In genomic region chr9:131298816-131299215, GRCh38 we compare ENCODE assay signal across 16 cellular contexts. TPM values are rescaled to one million over a fixed set of nuclear protein-coding genes. Genes with fewer than 3 reads are reported as not detected.
DNase-seq lines count a peak whose midpoint lies in the region; ATAC-seq and TF ChIP-seq lines count a peak whose summit lies in the region.
"Had no signal": no experiment of that assay in that cellular context is flagged by ENCODE, and none has a peak within 500 bp of the region (broad histone marks: within the 10 kb centered on the region; RNA-seq: fewer than 3 reads in every experiment).

No MANE protein-coding gene starts in this region.

- no peak overlapping the region for H3K14ac ChIP-seq in neuronal stem cell (ENCODE audit: low read length)

- H3K27me3 ChIP-seq in heart right ventricle, result no peaks in the 10 kb centered on the region
- H3K27me3 ChIP-seq in endodermal cell (ENCODE audit: control insufficient read depth, insufficient read depth, low read length, poor library complexity, severe bottlenecking), result no peaks in the 10 kb centered on the region
- H3K27me3 ChIP-seq in neuronal stem cell (ENCODE audit: control insufficient read depth in 3 of 3, insufficient read depth in 3 of 3, low read depth in 1 of 3, low read length in 3 of 3), result no peaks in the 10 kb centered on the region
- H3K27me3 ChIP-seq in thyroid gland, result no peaks in the 10 kb centered on the region

- no peak overlapping the region for H2AFZ ChIP-seq in neuronal stem cell (ENCODE audit: low read length)

- H3K36me3 ChIP-seq in heart right ventricle (peaks cover 0 to 17% (median 0%) of the 10 kb centered on the region in 9 donors), endodermal cell (ENCODE audit: control insufficient read depth, insufficient read depth, low read length) (no peaks in the 10 kb centered on the region), neuronal stem cell (replicated peaks in 1 of 2; ENCODE audit: control insufficient read depth in 2 of 2, insufficient read depth in 2 of 2, low read length in 2 of 2) (no peaks in the 10 kb centered on the region), thyroid gland (no peaks in the 10 kb centered on the region)

- no peak overlapping the region for H2BK120ac ChIP-seq in neuronal stem cell (ENCODE audit: low read depth, low read length)

- H3K79me1 ChIP-seq in neuronal stem cell (ENCODE audit: low read depth, low read length), result no peaks in the 10 kb centered on the region

- H2BK15ac ChIP-seq in neuronal stem cell (ENCODE audit: low read length), result no peak overlapping the region

- 84 to 91% methylated on average over 12 of the region's 12 CpGs for WGBS in heart right ventricle, 2 donors
- 94 to 100% methylated on average over 7 to 12 of the region's 12 CpGs for WGBS in endodermal cell (ENCODE audit: insufficient coverage in 1 of 2, insufficient read length in 1 of 2), 2 experiments
- WGBS in neuronal stem cell (ENCODE audit: extremely low coverage in 2 of 2, insufficient read length in 2 of 2, insufficient replicate concordance in 1 of 2), 2 donors, result no CpG with 5 or more reads among the region's 12 CpGs
- 88 to 92% methylated on average over 8 to 12 of the region's 12 CpGs for WGBS in thyroid gland, 2 donors

- no peak for TF ChIP-seq POLR2A in thyroid gland (IDR thresholded peaks at IDR 0.05)

- no peak overlapping the region for H4K8ac ChIP-seq in neuronal stem cell (ENCODE audit: low read depth, low read length)

- H3K4me1 Mint-ChIP-seq in endodermal cell, result no peaks in the 10 kb centered on the region
- H3K4me1 Mint-ChIP-seq in activated CD4-positive, alpha-beta T cell treated with anti-CD3 and anti-CD28 coated beads, Interleukin-2, amount 10 ng/mL, durations not matched to agents 24 days and 14 days, result peaks cover 2% of the 10 kb centered on the region

- H2AK5ac ChIP-seq in neuronal stem cell (ENCODE audit: low read depth, low read length), result no peak overlapping the region

- DNase-seq in heart right ventricle, result no peak
- DNase-seq in left cardiac atrium, result no peak
- no peak for DNase-seq in endodermal cell
- DNase-seq in neuronal stem cell (ENCODE audit: low spot score), result no peak
- DNase-seq in activated CD4-positive, alpha-beta T cell treated with anti-CD3 and anti-CD28 coated beads, Interleukin-2, amount 10 ng/mL, durations not matched to agents 24 days and 14 days, result no peak
- no peak for DNase-seq in thyroid gland
- DNase-seq: ACHN; CD4-positive, alpha-beta memory T cell; DMS79; GOT3; H9; IMR-90 had no signal

- no peak overlapping the region for H3K4me3 Mint-ChIP-seq in endodermal cell
- no peak overlapping the region for H3K4me3 Mint-ChIP-seq in activated CD4-positive, alpha-beta T cell treated with anti-CD3 and anti-CD28 coated beads, Interleukin-2, amount 10 ng/mL, durations not matched to agents 24 days and 14 days
- H3K4me3 Mint-ChIP-seq: CD4-positive, alpha-beta memory T cell; H9 had no signal

- no peak overlapping the region for H3K27ac Mint-ChIP-seq in endodermal cell
- H3K27ac Mint-ChIP-seq in activated CD4-positive, alpha-beta T cell treated with anti-CD3 and anti-CD28 coated beads, Interleukin-2, amount 10 ng/mL, durations not matched to agents 24 days and 14 days, result no peak overlapping the region

- TF ChIP-seq CTCF in heart right ventricle (IDR thresholded peaks at IDR 0.05) (no peak), endodermal cell (conservative IDR thresholded peaks at IDR 0.05) (no peak), thyroid gland (IDR thresholded peaks at IDR 0.05) (no peak)

- no peak overlapping the region for H3K23ac ChIP-seq in neuronal stem cell (ENCODE audit: low read depth, low read length, poor library complexity)

- peaks cover 2% of the 10 kb centered on the region for H3K36me3 Mint-ChIP-seq in endodermal cell (ENCODE audit: low read depth)
- no peaks in the 10 kb centered on the region for H3K36me3 Mint-ChIP-seq in activated CD4-positive, alpha-beta T cell treated with anti-CD3 and anti-CD28 coated beads, Interleukin-2, amount 10 ng/mL, durations not matched to agents 24 days and 14 days (ENCODE audit: low read depth)
- H3K36me3 Mint-ChIP-seq: CD4-positive, alpha-beta memory T cell had no signal

- H3K9me3 Mint-ChIP-seq in endodermal cell, result no peaks in the 10 kb centered on the region
- H3K9me3 Mint-ChIP-seq in activated CD4-positive, alpha-beta T cell treated with anti-CD3 and anti-CD28 coated beads, Interleukin-2, amount 10 ng/mL, durations not matched to agents 24 days and 14 days, result no peaks in the 10 kb centered on the region
- H3K9me3 Mint-ChIP-seq: CD4-positive, alpha-beta memory T cell; H9 had no signal

- H3K18ac ChIP-seq in neuronal stem cell (ENCODE audit: low read length), result peak overlapping the region; percentile 29

- intact Hi-C loops in heart right ventricle (cut with DNase I), result loop anchor here in 1 of 10 donors (2.0 kb wide), 1 partner anchor 36 kb away; no protein-coding TSS in a partner anchor
- intact Hi-C loops in left cardiac atrium (cut with DNase I), result loop anchor here in 1 of 2 donors (5.0 kb wide), 1 partner anchor 33 kb away; no protein-coding TSS in a partner anchor
- intact Hi-C loops in activated CD4-positive, alpha-beta T cell treated with anti-CD3 and anti-CD28 coated beads, Interleukin-2, amount 10 ng/mL, durations not matched to agents 24 days and 14 days (cut with micrococcal nuclease), result no loop called here
- intact Hi-C loops in thyroid gland (cut with DNase I), result no loop called here

- peak overlapping the region; percentile 76 to 98 (median 90) for H3K27ac ChIP-seq in heart right ventricle
- H3K27ac ChIP-seq in endodermal cell (ENCODE audit: low read depth, low read length), result peak overlapping the region; percentile 57
- H3K27ac ChIP-seq in neuronal stem cell (replicated peaks; ENCODE audit: low read length), result no peak overlapping the region
- no peak overlapping the region for H3K27ac ChIP-seq in thyroid gland
- H3K27ac ChIP-seq: C4-2B had no signal

- H3K4me3 ChIP-seq in heart right ventricle (no peak overlapping the region), endodermal cell (ENCODE audit: low read length) (no peak overlapping the region), neuronal stem cell (ENCODE audit: low read length in 2 of 2) (no peak overlapping the region), thyroid gland (replicated peaks in 1 of 3) (no peak overlapping the region)
- H3K4me3 ChIP-seq: GM12878 had no signal

- ATAC-seq in heart right ventricle, result peak in 2 of 8 donors; percentile 1 to 3
- no peak for ATAC-seq in left cardiac atrium
- no peak for ATAC-seq in GM19463 (IDR thresholded peaks at IDR 0.05; ENCODE audit: unreplicated experiment)
- ATAC-seq: GM12878 had no signal

- no peaks in the 10 kb centered on the region for H3K27me3 Mint-ChIP-seq in endodermal cell (ENCODE audit: insufficient read depth)
- no peaks in the 10 kb centered on the region for H3K27me3 Mint-ChIP-seq in activated CD4-positive, alpha-beta T cell treated with anti-CD3 and anti-CD28 coated beads, Interleukin-2, amount 10 ng/mL, durations not matched to agents 24 days and 14 days
- H3K27me3 Mint-ChIP-seq: CD4-positive, alpha-beta memory T cell had no signal

- no peak overlapping the region for H3K4ac ChIP-seq in neuronal stem cell (ENCODE audit: low read length)

- H3K4me2 ChIP-seq in neuronal stem cell (ENCODE audit: insufficient read depth, low read length, poor library complexity, severe bottlenecking), result no peak overlapping the region

- no peak overlapping the region for H2BK12ac ChIP-seq in neuronal stem cell (ENCODE audit: low read length)

- H3K9me3 ChIP-seq in heart right ventricle (no peaks in the 10 kb centered on the region), endodermal cell (ENCODE audit: control insufficient read depth, low read length) (no peaks in the 10 kb centered on the region), neuronal stem cell (replicated peaks in 1 of 2; ENCODE audit: control insufficient read depth in 2 of 2, insufficient read depth in 1 of 2, low read depth in 1 of 2, low read length in 2 of 2) (no peaks in the 10 kb centered on the region), thyroid gland (no peaks in the 10 kb centered on the region)

- no peak overlapping the region for H3K9ac ChIP-seq in endodermal cell (ENCODE audit: extremely low read depth, low read length, poor library complexity, severe bottlenecking)
- H3K9ac ChIP-seq in neuronal stem cell (ENCODE audit: low read depth, low read length, poor library complexity), result no peak overlapping the region

- H2BK5ac ChIP-seq in neuronal stem cell (ENCODE audit: low read length), result no peak overlapping the region

- no peak overlapping the region for H4K91ac ChIP-seq in neuronal stem cell (ENCODE audit: low read depth, low read length, poor library complexity)

- peaks cover 8 to 93% (median 51%) of the 10 kb centered on the region in 9 donors for H3K4me1 ChIP-seq in heart right ventricle
- no peaks in the 10 kb centered on the region for H3K4me1 ChIP-seq in endodermal cell (ENCODE audit: control insufficient read depth, insufficient read depth, low read length)
- H3K4me1 ChIP-seq in neuronal stem cell (ENCODE audit: control insufficient read depth in 2 of 2, insufficient read depth in 1 of 2, low read depth in 1 of 2, low read length in 2 of 2), result peaks cover 2 to 6% of the 10 kb centered on the region in 2 donors
- H3K4me1 ChIP-seq in thyroid gland, result no peaks in the 10 kb centered on the region

RNA-seq across cellular contexts. Expression of gene PLPP7, which starts 9.3 kb away (rescaled TPM):
- total RNA-seq in heart right ventricle (100 to 1,000 TPM in 5 of 10 donors, 10 to 100 TPM in 5; 76.1 to 140 (median 102) TPM), left cardiac atrium (100 to 1,000 TPM in 1 of 2 donors, 10 to 100 TPM in 1; 82.7 to 108 TPM), endodermal cell (1 to 10 TPM; 4.1 to 5.6 TPM), thyroid gland (1 to 10 TPM; 1.1 to 2.9 (median 2.7) TPM)
- 100 to 1,000 TPM in 1 of 2 donors, 10 to 100 TPM in 1; 42.6 to 129 TPM for polyA plus RNA-seq in heart right ventricle
- 3.6 TPM for polyA plus RNA-seq in endodermal cell (2013, experiment 1 of 2)
- polyA plus RNA-seq in endodermal cell (2013, experiment 2 of 2), result 3.0 TPM
- polyA plus RNA-seq in neuronal stem cell (2013, experiment 1 of 2), result 4.2 TPM
- 4.1 TPM for polyA plus RNA-seq in neuronal stem cell (2013, experiment 2 of 2)
- not detected in 2 replicates for total RNA-seq in activated CD4-positive, alpha-beta T cell treated with anti-CD3 and anti-CD28 coated beads, Interleukin-2, amount 10 ng/mL, durations not matched to agents 24 days and 14 days
- total RNA-seq: CD4-positive, alpha-beta memory T cell; HT-29 had no signal
- polyA plus RNA-seq: CD4-positive, alpha-beta memory T cell had no signal

RNA-seq across cellular contexts. Expression of gene FAM78A, which starts 22.5 kb away (rescaled TPM):
- total RNA-seq in heart right ventricle (10 to 100 TPM; 21.0 to 53.1 (median 32.3) TPM), left cardiac atrium (10 to 100 TPM; 50.4 to 60.5 TPM), endodermal cell (1 to 10 TPM; 5.5 to 5.6 TPM), thyroid gland (1 to 10 TPM; 1.1 to 3.4 (median 1.6) TPM)
- 10 to 100 TPM in 1 of 2 donors, 1 to 10 TPM in 1; 7.0 to 27.3 TPM for polyA plus RNA-seq in heart right ventricle
- polyA plus RNA-seq in endodermal cell (2013, experiment 1 of 2), result 3.0 TPM
- polyA plus RNA-seq in endodermal cell (2013, experiment 2 of 2), result 2.8 TPM
- polyA plus RNA-seq in neuronal stem cell (2013, experiment 1 of 2), result 2.7 TPM
- 2.5 TPM for polyA plus RNA-seq in neuronal stem cell (2013, experiment 2 of 2)
- total RNA-seq in activated CD4-positive, alpha-beta T cell treated with anti-CD3 and anti-CD28 coated beads, Interleukin-2, amount 10 ng/mL, durations not matched to agents 24 days and 14 days, result 51.6 and 55.1 TPM in 2 replicates

Comparison
In these comparisons a context has a peak if more than half of its experiments do, and no peak if none do; other contexts are left out.
1. H3K27ac ChIP-seq: peak in heart right ventricle (10 of 10) and endodermal cell (single experiment); none in neuronal stem cell (single experiment) and thyroid gland (0 of 3).
2. RNA of gene PLPP7, which starts 9.3 kb away (total RNA-seq): 82.7 to 108 TPM in left cardiac atrium and 76.1 to 140 TPM in heart right ventricle; 4.1 to 5.6 TPM in endodermal cell, 1.1 to 2.9 TPM in thyroid gland and not detected in activated CD4-positive, alpha-beta T cell treated with anti-CD3 and anti-CD28 coated beads, Interleukin-2, amount 10 ng/mL, durations not matched to agents 24 days and 14 days; every median in the first group is over 10 times any median in the second.